In the genomic region with DNA sequence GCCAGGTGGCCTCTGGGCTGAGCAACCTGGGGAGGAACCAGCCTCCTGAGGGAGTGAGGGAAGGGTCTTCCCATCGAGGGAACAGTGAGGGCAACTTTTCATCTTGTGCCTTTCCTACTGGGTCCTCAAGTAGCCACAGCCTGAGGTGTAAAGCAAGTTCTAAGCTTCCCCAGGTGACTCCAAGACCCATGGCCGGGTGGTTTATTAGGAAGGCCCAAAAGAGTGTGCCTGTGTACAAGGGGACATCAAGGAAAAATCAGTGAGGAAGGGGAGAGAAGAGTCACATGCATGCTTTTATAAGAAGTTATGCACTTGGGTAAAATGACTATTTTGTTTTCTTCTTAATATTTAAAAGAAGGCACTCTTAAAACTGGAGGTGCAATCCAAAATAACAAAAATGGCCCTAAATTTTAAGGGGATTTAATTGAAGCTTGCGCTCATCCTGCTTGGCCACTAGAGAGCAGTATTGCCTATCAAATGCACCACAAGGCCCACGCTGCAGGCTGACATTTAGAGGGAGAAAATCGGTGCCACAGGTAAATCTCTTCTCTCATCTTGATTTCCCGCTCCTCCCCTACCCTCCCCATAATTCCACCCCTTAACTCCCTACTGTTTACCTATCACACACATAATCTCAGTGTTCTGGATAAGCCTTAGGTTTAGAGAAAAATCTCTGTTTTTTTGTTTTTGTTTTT, we compare ENCODE assay signal across 8 cellular contexts. TPM values are rescaled to one million over a fixed set of nuclear protein-coding genes. Genes with fewer than 3 reads are reported as not detected.
A peak's percentile ranks its signal among the peaks of the same experiment; 100 is the strongest.
DNase-seq lines count a peak whose midpoint lies in the region; ATAC-seq, FAIRE-seq and TF ChIP-seq lines count a peak whose summit lies in the region.

No MANE protein-coding gene starts in this region.

- DNase-seq in D721Med (ENCODE audit: insufficient read length, low spot score) (peak; percentile 46), NCI-H345 (lab: John Stamatoyannopoulos, UW) (peak; percentile 35), foreskin fibroblast (peak; percentile 30 to 74), occipital lobe (lab: John Stamatoyannopoulos, UW) (peak; percentile 8), NCI-H226 (no peak)
- DNase-seq in activated CD4-positive, alpha-beta T cell treated with anti-CD3 and anti-CD28 coated beads, Interleukin-2, amount 50 U/mL, for 48 hours, result peak; percentile 10 to 26

- ATAC-seq in GM21786 (IDR thresholded peaks at IDR 0.05; ENCODE audit: unreplicated experiment) (peak; percentile 56), HG03378 (IDR thresholded peaks at IDR 0.05; ENCODE audit: unreplicated experiment) (no peak)

- no peak overlapping the region for H3K4me3 ChIP-seq in foreskin fibroblast (ENCODE audit: low read depth in 1 of 2, low read length in 2 of 2)

- TF ChIP-seq CTCF in D721Med (IDR thresholded peaks at IDR 0.05; ENCODE audit: insufficient read depth, missing control alignments) (peak; percentile 97), foreskin fibroblast (IDR thresholded peaks at IDR 0.05; ENCODE audit: low read depth, low read length) (peak; percentile 71)

- no peak for FAIRE-seq in D721Med (lab: Jason Lieb, UNC)

RNA-seq across cellular contexts. Expression of gene NANOGP8, which starts 6.7 kb away (rescaled TPM):
- not detected for total RNA-seq in occipital lobe
